ENCODE assay signal across 21 cellular contexts in the genomic region with DNA sequence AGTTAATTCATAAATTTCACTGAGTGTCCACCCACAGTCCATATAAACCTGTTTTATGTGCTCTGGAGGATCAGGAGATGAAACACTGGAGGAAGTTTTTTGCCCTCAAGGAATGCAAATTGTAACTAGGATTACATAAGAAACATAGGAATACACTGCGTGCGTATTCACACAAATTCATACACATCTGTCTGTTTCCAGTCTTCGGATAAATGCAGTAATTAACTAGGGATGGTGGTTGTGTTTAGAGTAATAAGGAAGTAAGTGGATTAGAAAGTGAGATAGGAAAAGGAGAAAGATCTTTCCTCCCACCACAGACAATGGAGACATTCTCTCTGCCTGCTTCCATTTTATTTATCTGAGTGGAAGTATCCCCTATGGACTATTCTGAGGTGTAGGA. TPM values are rescaled to one million over a fixed set of nuclear protein-coding genes. Genes with fewer than 3 reads are reported as not detected.
DNase-seq lines count a peak whose midpoint lies in the region; ATAC-seq and TF ChIP-seq lines count a peak whose summit lies in the region.
"Had no signal": no experiment of that assay in that cellular context is flagged by ENCODE, and none has a peak within 500 bp of the region (broad histone marks: within the 10 kb centered on the region; RNA-seq: fewer than 3 reads in every experiment).

No MANE protein-coding gene starts in this region.

- H3K36me3 Mint-ChIP-seq in glutamatergic neuron (ENCODE audit: unreplicated experiment) (no peaks in the 10 kb centered on the region), type B pancreatic cell (no peaks in the 10 kb centered on the region)

- TF ChIP-seq POLR2A in prostate gland (IDR thresholded peaks at IDR 0.05): no peak

- intact Hi-C loops in prostate gland (cut with DNase I): no loop called here

- no peak overlapping the region for H2AFZ ChIP-seq in SK-N-SH (ENCODE audit: low read depth)

- peaks cover 7 to 8% of the 10 kb centered on the region in 2 experiments for H3K4me1 ChIP-seq in SK-N-SH (ENCODE audit: control insufficient read depth in 1 of 2, insufficient read depth in 2 of 2, low read depth in 1 of 2, low read length in 1 of 2)
- no peaks in the 10 kb centered on the region for H3K4me1 ChIP-seq in prostate gland (replicated peaks)

- no peak for TF ChIP-seq RAD21 in SK-N-SH (IDR thresholded peaks at IDR 0.05; ENCODE audit: low read length)

- H3K27ac Mint-ChIP-seq in glutamatergic neuron (ENCODE audit: unreplicated experiment) (peak overlapping the region; percentile 72), type B pancreatic cell (no peak overlapping the region)
- H3K27ac Mint-ChIP-seq: HFFc6 had no signal

- H3K27me3 ChIP-seq in SK-N-SH (ENCODE audit: insufficient read depth) (no peaks in the 10 kb centered on the region), prostate gland (replicated peaks; ENCODE audit: insufficient read depth) (no peaks in the 10 kb centered on the region)
- H3K27me3 ChIP-seq: BE2C had no signal

- ATAC-seq in SK-N-SH treated with all-trans-retinoic acid at 6 μM for 48 hours (no peak), HG03159 (IDR thresholded peaks at IDR 0.05; ENCODE audit: unreplicated experiment) (no peak)
- ATAC-seq: Panc1 had no signal

- H3K4me3 ChIP-seq in SK-N-SH (ENCODE audit: low read depth in 2 of 2, low read length in 1 of 2) (no peak overlapping the region), prostate gland (no peak overlapping the region)

- 92% methylated on average over 3 of the region's 3 CpGs for WGBS in SK-N-SH (ENCODE audit: low lambda C conversion rate)
- WGBS in prostate gland: 38% methylated on average over 3 of the region's 3 CpGs

- H3K27ac ChIP-seq in SK-N-SH (ENCODE audit: low read depth in 2 of 2, low read length in 1 of 2) (peak overlapping the region in 1 of 2 experiments; percentile 50; a peak in 2 of 4 replicates), prostate gland (no peak overlapping the region)

- H3K27me3 Mint-ChIP-seq in glutamatergic neuron (ENCODE audit: unreplicated experiment): no peaks in the 10 kb centered on the region
- peaks cover 4% of the 10 kb centered on the region for H3K27me3 Mint-ChIP-seq in type B pancreatic cell

- no peak; a peak in 1 of 4 replicates for TF ChIP-seq EP300 in SK-N-SH (IDR thresholded peaks at IDR 0.05; ENCODE audit: borderline replicate concordance in 1 of 2, low read depth in 1 of 2, low read length in 1 of 2)

- no peaks in the 10 kb centered on the region for H3K9me3 Mint-ChIP-seq in glutamatergic neuron (ENCODE audit: unreplicated experiment)
- H3K9me3 Mint-ChIP-seq in type B pancreatic cell: peaks cover 4% of the 10 kb centered on the region
- H3K9me3 Mint-ChIP-seq: HFFc6 had no signal

- DNase-seq in SK-N-SH (no peak), NCI-H82 (lab: John Stamatoyannopoulos, UW) (peak; percentile 47), glutamatergic neuron (no peak), type B pancreatic cell (ENCODE audit: extremely low spot score, unreplicated experiment) (no peak), cerebellum (ENCODE audit: low spot score) (no peak), prostate gland (ENCODE audit: low spot score) (no peak)
- DNase-seq: BE2C, EL, GF-D8, HFFc6, KBM-7, MM.1S, NCI-H1092, NCI-H1436, NCI-H187 treated with DMSO at 0.1 percent for 48 hours, NCI-H524 treated with DMSO at 0.1 percent for 48 hours, SIG-M5, SW 1271 had no signal

- no peaks in the 10 kb centered on the region for H3K79me2 ChIP-seq in SK-N-SH (ENCODE audit: insufficient read depth)

- H3K4me3 Mint-ChIP-seq in glutamatergic neuron (ENCODE audit: unreplicated experiment) (no peak overlapping the region), type B pancreatic cell (peak overlapping the region; percentile 17)
- H3K4me3 Mint-ChIP-seq: HFFc6 had no signal

- no peaks in the 10 kb centered on the region for H3K9me2 ChIP-seq in SK-N-SH

- CTCF ChIA-PET in SK-N-SH (lab: Yijun Ruan, JAX): no interaction called here

- no peak overlapping the region for H3K4me2 ChIP-seq in SK-N-SH

- H3F3A ChIP-seq in SK-N-SH (replicated peaks; ENCODE audit: insufficient read depth): peaks cover 6% of the 10 kb centered on the region

- H3K36me3 ChIP-seq in SK-N-SH (replicated peaks in 1 of 2; ENCODE audit: control insufficient read depth in 1 of 2, insufficient read depth in 2 of 2, low read length in 1 of 2): no peaks in the 10 kb centered on the region
- H3K36me3 ChIP-seq in prostate gland: no peaks in the 10 kb centered on the region
- H3K36me3 ChIP-seq: BE2C had no signal

- no peak overlapping the region for H3K9ac ChIP-seq in SK-N-SH

- no peaks in the 10 kb centered on the region for H3K9me3 ChIP-seq in SK-N-SH
- H3K9me3 ChIP-seq in prostate gland: no peaks in the 10 kb centered on the region
- H3K9me3 ChIP-seq: BE2C had no signal

- TF ChIP-seq CTCF in SK-N-SH (IDR thresholded peaks at IDR 0.05) (no peak), glutamatergic neuron (IDR thresholded peaks at IDR 0.05; ENCODE audit: partially characterized antibody, unreplicated experiment) (no peak), type B pancreatic cell (conservative IDR thresholded peaks at IDR 0.05) (no peak), prostate gland (IDR thresholded peaks at IDR 0.05) (no peak)

- H4K20me1 ChIP-seq in SK-N-SH (ENCODE audit: insufficient read depth): no peaks in the 10 kb centered on the region

- POLR2A ChIA-PET in SK-N-SH (lab: Yijun Ruan, JAX): no interaction called here

- H3K4me1 Mint-ChIP-seq in glutamatergic neuron (ENCODE audit: low read depth, unreplicated experiment): peaks cover 8% of the 10 kb centered on the region
- peaks cover 30% of the 10 kb centered on the region for H3K4me1 Mint-ChIP-seq in type B pancreatic cell (ENCODE audit: unreplicated experiment)

TF ChIP-seq in SK-N-SH treated with all-trans-retinoic acid at 6 μM for 48 hours, 23 proteins besides CTCF, POLR2A, EP300 and RAD21:
- TF ChIP-seq GLIS3 (CRISPR knock-in tag; IDR thresholded peaks at IDR 0.05) (no peak), ISL1 (CRISPR knock-in tag; IDR thresholded peaks at IDR 0.05) (0 out of 2 replicates have a peak, but pooled peaks have one; percentile 1)

TF ChIP-seq in SK-N-SH, 30 proteins besides CTCF, POLR2A, EP300 and RAD21 (continues in another document):
- TF ChIP-seq MXI1 (IDR thresholded peaks at IDR 0.05; ENCODE audit: low read depth, low read length) (no peak), RXRA (IDR thresholded peaks at IDR 0.05; ENCODE audit: borderline replicate concordance, low read depth) (no peak), POLR2AphosphoS5 (IDR thresholded peaks at IDR 0.05; ENCODE audit: low read depth, low read length) (no peak), ELF1 (IDR thresholded peaks at IDR 0.05) (no peak), MEF2A (IDR thresholded peaks at IDR 0.05; ENCODE audit: borderline replicate concordance, low read depth) (no peak), GABPA (IDR thresholded peaks at IDR 0.05; ENCODE audit: low read depth) (no peak), FOXJ3 (CRISPR knock-in tag; IDR thresholded peaks at IDR 0.05) (no peak)
- TF ChIP-seq, protein P1, sequence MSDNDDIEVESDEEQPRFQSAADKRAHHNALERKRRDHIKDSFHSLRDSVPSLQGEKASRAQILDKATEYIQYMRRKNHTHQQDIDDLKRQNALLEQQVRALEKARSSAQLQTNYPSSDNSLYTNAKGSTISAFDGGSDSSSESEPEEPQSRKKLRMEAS (IDR thresholded peaks at IDR 0.05; ENCODE audit: low read depth): no peak
- TF ChIP-seq, protein P2, sequence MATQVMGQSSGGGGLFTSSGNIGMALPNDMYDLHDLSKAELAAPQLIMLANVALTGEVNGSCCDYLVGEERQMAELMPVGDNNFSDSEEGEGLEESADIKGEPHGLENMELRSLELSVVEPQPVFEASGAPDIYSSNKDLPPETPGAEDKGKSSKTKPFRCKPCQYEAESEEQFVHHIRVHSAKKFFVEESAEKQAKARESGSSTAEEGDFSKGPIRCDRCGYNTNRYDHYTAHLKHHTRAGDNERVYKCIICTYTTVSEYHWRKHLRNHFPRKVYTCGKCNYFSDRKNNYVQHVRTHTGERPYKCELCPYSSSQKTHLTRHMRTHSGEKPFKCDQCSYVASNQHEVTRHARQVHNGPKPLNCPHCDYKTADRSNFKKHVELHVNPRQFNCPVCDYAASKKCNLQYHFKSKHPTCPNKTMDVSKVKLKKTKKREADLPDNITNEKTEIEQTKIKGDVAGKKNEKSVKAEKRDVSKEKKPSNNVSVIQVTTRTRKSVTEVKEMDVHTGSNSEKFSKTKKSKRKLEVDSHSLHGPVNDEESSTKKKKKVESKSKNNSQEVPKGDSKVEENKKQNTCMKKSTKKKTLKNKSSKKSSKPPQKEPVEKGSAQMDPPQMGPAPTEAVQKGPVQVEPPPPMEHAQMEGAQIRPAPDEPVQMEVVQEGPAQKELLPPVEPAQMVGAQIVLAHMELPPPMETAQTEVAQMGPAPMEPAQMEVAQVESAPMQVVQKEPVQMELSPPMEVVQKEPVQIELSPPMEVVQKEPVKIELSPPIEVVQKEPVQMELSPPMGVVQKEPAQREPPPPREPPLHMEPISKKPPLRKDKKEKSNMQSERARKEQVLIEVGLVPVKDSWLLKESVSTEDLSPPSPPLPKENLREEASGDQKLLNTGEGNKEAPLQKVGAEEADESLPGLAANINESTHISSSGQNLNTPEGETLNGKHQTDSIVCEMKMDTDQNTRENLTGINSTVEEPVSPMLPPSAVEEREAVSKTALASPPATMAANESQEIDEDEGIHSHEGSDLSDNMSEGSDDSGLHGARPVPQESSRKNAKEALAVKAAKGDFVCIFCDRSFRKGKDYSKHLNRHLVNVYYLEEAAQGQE (IDR thresholded peaks at IDR 0.05; ENCODE audit: low read depth, low read length): no peak
- TF ChIP-seq, protein P3, sequence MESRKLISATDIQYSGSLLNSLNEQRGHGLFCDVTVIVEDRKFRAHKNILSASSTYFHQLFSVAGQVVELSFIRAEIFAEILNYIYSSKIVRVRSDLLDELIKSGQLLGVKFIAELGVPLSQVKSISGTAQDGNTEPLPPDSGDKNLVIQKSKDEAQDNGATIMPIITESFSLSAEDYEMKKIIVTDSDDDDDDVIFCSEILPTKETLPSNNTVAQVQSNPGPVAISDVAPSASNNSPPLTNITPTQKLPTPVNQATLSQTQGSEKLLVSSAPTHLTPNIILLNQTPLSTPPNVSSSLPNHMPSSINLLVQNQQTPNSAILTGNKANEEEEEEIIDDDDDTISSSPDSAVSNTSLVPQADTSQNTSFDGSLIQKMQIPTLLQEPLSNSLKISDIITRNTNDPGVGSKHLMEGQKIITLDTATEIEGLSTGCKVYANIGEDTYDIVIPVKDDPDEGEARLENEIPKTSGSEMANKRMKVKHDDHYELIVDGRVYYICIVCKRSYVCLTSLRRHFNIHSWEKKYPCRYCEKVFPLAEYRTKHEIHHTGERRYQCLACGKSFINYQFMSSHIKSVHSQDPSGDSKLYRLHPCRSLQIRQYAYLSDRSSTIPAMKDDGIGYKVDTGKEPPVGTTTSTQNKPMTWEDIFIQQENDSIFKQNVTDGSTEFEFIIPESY (IDR thresholded peaks at IDR 0.05; ENCODE audit: borderline replicate concordance, low read depth): no peak

RNA-seq across cellular contexts. Expression of a gene that starts 35.7 kb away (rescaled TPM):
- polyA plus RNA-seq in SK-N-SH (2012; rRNA removed): 19.0 and 21.3 TPM in 2 replicates
- polyA plus RNA-seq in SK-N-SH (2012; cell fraction: cytosol; rRNA removed): 30.6 and 38.1 TPM in 2 replicates
- 8.3 and 15.8 TPM in 2 replicates for polyA plus RNA-seq in SK-N-SH (2012; cell fraction: nucleus; rRNA removed)
- total RNA-seq in glutamatergic neuron (ENCODE audit: unreplicated experiment) (10.9 TPM), type B pancreatic cell (ENCODE audit: low replicate concordance) (1.1 and 6.0 TPM in 2 replicates), cerebellum (0.27 TPM), prostate gland (1 to 10 TPM in 1 of 2 donors, not detected in 1; 2.3 TPM)
